8 cellular contexts compared by ENCODE assay signal in genomic region chr2:157336137-157336721, GRCh38. TPM values are rescaled to one million over a fixed set of nuclear protein-coding genes. Genes with fewer than 3 reads are reported as not detected.
DNase-seq lines count a peak whose midpoint lies in the region.

No MANE protein-coding gene starts in this region.

- no peaks in the 10 kb centered on the region for H3K9me3 Mint-ChIP-seq in activated T-cell treated with anti-CD3 and anti-CD28 coated beads, Interleukin-2, amount 50 U/mL, for 24 hours

- H3K27me3 Mint-ChIP-seq in activated T-cell treated with anti-CD3 and anti-CD28 coated beads, Interleukin-2, amount 50 U/mL, for 24 hours = no peaks in the 10 kb centered on the region

- peaks cover 7% of the 10 kb centered on the region for H3K36me3 Mint-ChIP-seq in activated T-cell treated with anti-CD3 and anti-CD28 coated beads, Interleukin-2, amount 50 U/mL, for 24 hours (ENCODE audit: low read depth)

- peaks cover 80% of the 10 kb centered on the region for H3K4me1 Mint-ChIP-seq in activated T-cell treated with anti-CD3 and anti-CD28 coated beads, Interleukin-2, amount 50 U/mL, for 24 hours (ENCODE audit: low read depth)

- H3K4me3 Mint-ChIP-seq in activated T-cell treated with anti-CD3 and anti-CD28 coated beads, Interleukin-2, amount 50 U/mL, for 24 hours = no peak overlapping the region

- peak; percentile 21 to 68 for DNase-seq in NCI-H526 (lab: John Stamatoyannopoulos, UW)
- DNase-seq in NCI-H526 treated with DMSO at 0.1 percent for 48 hours (lab: John Stamatoyannopoulos, UW) = no peak
- peak; percentile 23 for DNase-seq in H4 (ENCODE audit: low spot score)
- peak; percentile 57 for DNase-seq in NCI-H69 (lab: John Stamatoyannopoulos, UW)
- DNase-seq in activated T-cell treated with anti-CD3 and anti-CD28 coated beads, Interleukin-2, amount 50 U/mL, for 24 hours = no peak
- DNase-seq in glomerular endothelial cell (ENCODE audit: extremely low read depth, low read depth, low spot score) = peak; percentile 9
- DNase-seq in stimulated activated CD4-positive, alpha-beta T cell treated with anti-CD3 and anti-CD28 coated beads, Interleukin-12 subunit alpha, Interleukin-12 subunit beta, amount 100 ng/mL, for 48 hours (ENCODE audit: low read depth in 2 of 3, low spot score in 1 of 3) = peak in 2 of 3 donors; percentile 35 to 64
- no peak for DNase-seq in T1000 (lab: John Stamatoyannopoulos, UW)

- H3K27ac Mint-ChIP-seq in activated T-cell treated with anti-CD3 and anti-CD28 coated beads, Interleukin-2, amount 50 U/mL, for 24 hours = peak overlapping the region; percentile 69

RNA-seq across cellular contexts. Expression of gene ERMN, which starts 10.6 kb away (rescaled TPM):
- total RNA-seq in H4 (2014; rRNA removed; shearing (Covaris generic)) = 0.04 TPM in 1 of 2 replicates, not detected in the other
- total RNA-seq in glomerular endothelial cell = 0.19 TPM in 1 of 2 replicates, not detected in the other

Comparison
In these comparisons a context has a peak if more than half of its experiments do, and no peak if none do; other contexts are left out.
1. DNase-seq: peak in NCI-H526 (2 of 2), H4 (single experiment), NCI-H69 (single experiment), glomerular endothelial cell (single experiment) and stimulated activated CD4-positive, alpha-beta T cell treated with anti-CD3 and anti-CD28 coated beads, Interleukin-12 subunit alpha, Interleukin-12 subunit beta, amount 100 ng/mL, for 48 hours (2 of 3); none in NCI-H526 treated with DMSO at 0.1 percent for 48 hours (single experiment), activated T-cell treated with anti-CD3 and anti-CD28 coated beads, Interleukin-2, amount 50 U/mL, for 24 hours (single experiment) and T1000 (single experiment).